1 cellular context compared by ENCODE assay signal in the genomic region with DNA sequence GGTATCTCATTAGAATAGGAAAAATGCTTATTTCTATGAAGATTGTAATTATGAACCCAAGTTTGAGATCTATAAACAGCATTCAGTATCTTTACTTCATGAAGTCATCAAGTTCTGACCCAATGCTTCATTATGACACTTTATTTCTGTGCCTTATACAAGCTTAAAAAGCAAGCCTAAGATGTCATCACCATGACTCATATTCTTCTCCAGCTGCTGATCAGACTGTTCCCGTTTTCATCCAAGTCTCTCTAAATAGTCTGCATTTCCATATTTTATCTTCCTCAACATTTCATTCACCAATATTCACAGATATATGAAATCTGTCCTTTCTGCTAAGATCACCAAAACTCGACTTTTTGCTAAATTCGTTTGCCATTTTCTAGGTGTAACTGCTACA.
TF ChIP-seq lines count a peak whose summit lies in the region.

No MANE protein-coding gene starts in this region.

TF ChIP-seq in WTC11, 78 proteins besides CTCF, POLR2A, EP300 and RAD21 (continued from another document):
- TF ChIP-seq, protein P1, sequence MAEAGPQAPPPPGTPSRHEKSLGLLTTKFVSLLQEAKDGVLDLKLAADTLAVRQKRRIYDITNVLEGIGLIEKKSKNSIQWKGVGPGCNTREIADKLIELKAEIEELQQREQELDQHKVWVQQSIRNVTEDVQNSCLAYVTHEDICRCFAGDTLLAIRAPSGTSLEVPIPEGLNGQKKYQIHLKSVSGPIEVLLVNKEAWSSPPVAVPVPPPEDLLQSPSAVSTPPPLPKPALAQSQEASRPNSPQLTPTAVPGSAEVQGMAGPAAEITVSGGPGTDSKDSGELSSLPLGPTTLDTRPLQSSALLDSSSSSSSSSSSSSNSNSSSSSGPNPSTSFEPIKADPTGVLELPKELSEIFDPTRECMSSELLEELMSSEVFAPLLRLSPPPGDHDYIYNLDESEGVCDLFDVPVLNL (CRISPR knock-in tag; IDR thresholded peaks at IDR 0.05; ENCODE audit: borderline replicate concordance, low read depth): no peak
- TF ChIP-seq ATF2 (CRISPR knock-in tag; IDR thresholded peaks at IDR 0.05; ENCODE audit: borderline replicate concordance, low read depth): no peak
- TF ChIP-seq SOX15 (CRISPR knock-in tag; IDR thresholded peaks at IDR 0.05): no peak
- TF ChIP-seq ZNF396 (CRISPR knock-in tag; IDR thresholded peaks at IDR 0.05; ENCODE audit: borderline replicate concordance): no peak
- TF ChIP-seq ESRRA (CRISPR knock-in tag; IDR thresholded peaks at IDR 0.05; ENCODE audit: borderline replicate concordance): no peak
- TF ChIP-seq PRRX2 (CRISPR knock-in tag; IDR thresholded peaks at IDR 0.05): no peak
TF ChIP-seq in WTC11: peak in this region for 0.
